Comparison of ENCODE assay signal across 1 cellular context in genomic region chr19:900302-901111, GRCh38.
TF ChIP-seq lines count a peak whose summit lies in the region.

No MANE protein-coding gene starts in this region.

TF ChIP-seq in K562, 482 proteins besides CTCF, POLR2A, EP300 and RAD21 (continued from another document and continues in another):
- TF ChIP-seq ZNF740 (CRISPR knock-in tag; IDR thresholded peaks at IDR 0.05) (no peak), ZNF740 (tag; IDR thresholded peaks at IDR 0.05) (peak in 1 of 2 experiments; percentile 32; a peak in 1 of 4 replicates), HOMEZ (CRISPR knock-in tag; IDR thresholded peaks at IDR 0.05) (no peak), TBL1XR1 (IDR thresholded peaks at IDR 0.05; ENCODE audit: low read length in 2 of 2) (no peak), ATF7 (IDR thresholded peaks at IDR 0.05) (no peak), ARID2 (IDR thresholded peaks at IDR 0.05) (no peak), MECOM (CRISPR knock-in tag; IDR thresholded peaks at IDR 0.05) (no peak), CC2D1A (IDR thresholded peaks at IDR 0.05) (no peak), MED1 (CRISPR knock-in tag; IDR thresholded peaks at IDR 0.05; ENCODE audit: borderline replicate concordance) (no peak), ZNF232 (CRISPR knock-in tag; IDR thresholded peaks at IDR 0.05) (no peak), GATA2 (CRISPR knock-in tag; IDR thresholded peaks at IDR 0.05) (no peak), HOXB6 (CRISPR knock-in tag; IDR thresholded peaks at IDR 0.05; ENCODE audit: borderline replicate concordance) (no peak), RBBP5 (IDR thresholded peaks at IDR 0.05; ENCODE audit: borderline replicate concordance, insufficient read depth, low read length, poor library complexity, severe bottlenecking) (peak; percentile 13), ESRRA (IDR thresholded peaks at IDR 0.05; ENCODE audit: borderline replicate concordance, low read depth) (no peak), ASH1L (IDR thresholded peaks at IDR 0.05; ENCODE audit: borderline replicate concordance, low read depth, partially characterized antibody) (no peak), MYC (IDR thresholded peaks at IDR 0.05; ENCODE audit: low read depth, low read length) (peak; percentile 44), MYC (CRISPR knock-in tag; IDR thresholded peaks at IDR 0.05; ENCODE audit: borderline replicate concordance, low read depth) (no peak), ZBTB2 (IDR thresholded peaks at IDR 0.05) (peak; percentile 62), BACH1 (tag; IDR thresholded peaks at IDR 0.05) (no peak), ZSCAN32 (CRISPR knock-in tag; IDR thresholded peaks at IDR 0.05) (no peak), ZNF561 (CRISPR knock-in tag; conservative IDR thresholded peaks at IDR 0.05) (no peak), PHB2 (IDR thresholded peaks at IDR 0.05; ENCODE audit: low read depth) (no peak), RFX1 (IDR thresholded peaks at IDR 0.05) (no peak), MEF2D (tag; conservative IDR thresholded peaks at IDR 0.05; ENCODE audit: low read depth) (no peak), ZFPM2 (CRISPR knock-in tag; IDR thresholded peaks at IDR 0.05) (no peak), ZNF445 (CRISPR knock-in tag; IDR thresholded peaks at IDR 0.05; ENCODE audit: low read depth) (no peak), BCL6 (CRISPR knock-in tag; IDR thresholded peaks at IDR 0.05) (no peak), NEUROD1 (IDR thresholded peaks at IDR 0.05; ENCODE audit: borderline replicate concordance, low read depth, low read length, partially characterized antibody) (no peak), SOX6 (IDR thresholded peaks at IDR 0.05) (no peak), E2F8 (IDR thresholded peaks at IDR 0.05; ENCODE audit: low read depth, partially characterized antibody) (no peak), DIDO1 (tag; IDR thresholded peaks at IDR 0.05; ENCODE audit: low read depth) (no peak), ZNF696 (CRISPR knock-in tag; conservative IDR thresholded peaks at IDR 0.05) (no peak), ZBTB26 (CRISPR knock-in tag; IDR thresholded peaks at IDR 0.05) (peak; percentile 75), TCF3 (CRISPR knock-in tag; IDR thresholded peaks at IDR 0.05) (no peak), TCFL5 (CRISPR knock-in tag; conservative IDR thresholded peaks at IDR 0.05) (no peak), ZBTB7A (IDR thresholded peaks at IDR 0.05; ENCODE audit: borderline replicate concordance, control insufficient read depth, low read depth, low read length) (no peak), EGR1 (conservative IDR thresholded peaks at IDR 0.05) (peak; percentile 72), ARNT (IDR thresholded peaks at IDR 0.05) (no peak), ELF2 (CRISPR knock-in tag; IDR thresholded peaks at IDR 0.05) (no peak), HBP1 (CRISPR knock-in tag; IDR thresholded peaks at IDR 0.05) (peak; percentile 83; the same call in 1 of the 2 replicates), ZNF639 (CRISPR knock-in tag; conservative IDR thresholded peaks at IDR 0.05 in 1 of 2, IDR thresholded peaks at IDR 0.05 in 1 of 2) (no peak), FOXJ2 (tag; IDR thresholded peaks at IDR 0.05) (no peak), ZNF76 (CRISPR knock-in tag; IDR thresholded peaks at IDR 0.05; ENCODE audit: borderline replicate concordance) (no peak), HDGF (IDR thresholded peaks at IDR 0.05) (peak; percentile 97)
- TF ChIP-seq, protein P1, sequence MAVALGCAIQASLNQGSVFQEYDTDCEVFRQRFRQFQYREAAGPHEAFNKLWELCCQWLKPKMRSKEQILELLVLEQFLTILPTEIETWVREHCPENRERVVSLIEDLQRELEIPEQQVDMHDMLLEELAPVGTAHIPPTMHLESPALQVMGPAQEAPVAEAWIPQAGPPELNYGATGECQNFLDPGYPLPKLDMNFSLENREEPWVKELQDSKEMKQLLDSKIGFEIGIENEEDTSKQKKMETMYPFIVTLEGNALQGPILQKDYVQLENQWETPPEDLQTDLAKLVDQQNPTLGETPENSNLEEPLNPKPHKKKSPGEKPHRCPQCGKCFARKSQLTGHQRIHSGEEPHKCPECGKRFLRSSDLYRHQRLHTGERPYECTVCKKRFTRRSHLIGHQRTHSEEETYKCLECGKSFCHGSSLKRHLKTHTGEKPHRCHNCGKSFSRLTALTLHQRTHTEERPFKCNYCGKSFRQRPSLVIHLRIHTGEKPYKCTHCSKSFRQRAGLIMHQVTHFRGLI (CRISPR knock-in tag; IDR thresholded peaks at IDR 0.05) = no peak
- TF ChIP-seq, protein P2, sequence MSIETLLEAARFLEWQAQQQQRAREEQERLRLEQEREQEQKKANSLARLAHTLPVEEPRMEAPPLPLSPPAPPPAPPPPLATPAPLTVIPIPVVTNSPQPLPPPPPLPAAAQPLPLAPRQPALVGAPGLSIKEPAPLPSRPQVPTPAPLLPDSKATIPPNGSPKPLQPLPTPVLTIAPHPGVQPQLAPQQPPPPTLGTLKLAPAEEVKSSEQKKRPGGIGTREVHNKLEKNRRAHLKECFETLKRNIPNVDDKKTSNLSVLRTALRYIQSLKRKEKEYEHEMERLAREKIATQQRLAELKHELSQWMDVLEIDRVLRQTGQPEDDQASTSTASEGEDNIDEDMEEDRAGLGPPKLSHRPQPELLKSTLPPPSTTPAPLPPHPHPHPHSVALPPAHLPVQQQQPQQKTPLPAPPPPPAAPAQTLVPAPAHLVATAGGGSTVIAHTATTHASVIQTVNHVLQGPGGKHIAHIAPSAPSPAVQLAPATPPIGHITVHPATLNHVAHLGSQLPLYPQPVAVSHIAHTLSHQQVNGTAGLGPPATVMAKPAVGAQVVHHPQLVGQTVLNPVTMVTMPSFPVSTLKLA (conservative IDR thresholded peaks at IDR 0.05) = peak; percentile 86 to 94
- TF ChIP-seq, protein P3, sequence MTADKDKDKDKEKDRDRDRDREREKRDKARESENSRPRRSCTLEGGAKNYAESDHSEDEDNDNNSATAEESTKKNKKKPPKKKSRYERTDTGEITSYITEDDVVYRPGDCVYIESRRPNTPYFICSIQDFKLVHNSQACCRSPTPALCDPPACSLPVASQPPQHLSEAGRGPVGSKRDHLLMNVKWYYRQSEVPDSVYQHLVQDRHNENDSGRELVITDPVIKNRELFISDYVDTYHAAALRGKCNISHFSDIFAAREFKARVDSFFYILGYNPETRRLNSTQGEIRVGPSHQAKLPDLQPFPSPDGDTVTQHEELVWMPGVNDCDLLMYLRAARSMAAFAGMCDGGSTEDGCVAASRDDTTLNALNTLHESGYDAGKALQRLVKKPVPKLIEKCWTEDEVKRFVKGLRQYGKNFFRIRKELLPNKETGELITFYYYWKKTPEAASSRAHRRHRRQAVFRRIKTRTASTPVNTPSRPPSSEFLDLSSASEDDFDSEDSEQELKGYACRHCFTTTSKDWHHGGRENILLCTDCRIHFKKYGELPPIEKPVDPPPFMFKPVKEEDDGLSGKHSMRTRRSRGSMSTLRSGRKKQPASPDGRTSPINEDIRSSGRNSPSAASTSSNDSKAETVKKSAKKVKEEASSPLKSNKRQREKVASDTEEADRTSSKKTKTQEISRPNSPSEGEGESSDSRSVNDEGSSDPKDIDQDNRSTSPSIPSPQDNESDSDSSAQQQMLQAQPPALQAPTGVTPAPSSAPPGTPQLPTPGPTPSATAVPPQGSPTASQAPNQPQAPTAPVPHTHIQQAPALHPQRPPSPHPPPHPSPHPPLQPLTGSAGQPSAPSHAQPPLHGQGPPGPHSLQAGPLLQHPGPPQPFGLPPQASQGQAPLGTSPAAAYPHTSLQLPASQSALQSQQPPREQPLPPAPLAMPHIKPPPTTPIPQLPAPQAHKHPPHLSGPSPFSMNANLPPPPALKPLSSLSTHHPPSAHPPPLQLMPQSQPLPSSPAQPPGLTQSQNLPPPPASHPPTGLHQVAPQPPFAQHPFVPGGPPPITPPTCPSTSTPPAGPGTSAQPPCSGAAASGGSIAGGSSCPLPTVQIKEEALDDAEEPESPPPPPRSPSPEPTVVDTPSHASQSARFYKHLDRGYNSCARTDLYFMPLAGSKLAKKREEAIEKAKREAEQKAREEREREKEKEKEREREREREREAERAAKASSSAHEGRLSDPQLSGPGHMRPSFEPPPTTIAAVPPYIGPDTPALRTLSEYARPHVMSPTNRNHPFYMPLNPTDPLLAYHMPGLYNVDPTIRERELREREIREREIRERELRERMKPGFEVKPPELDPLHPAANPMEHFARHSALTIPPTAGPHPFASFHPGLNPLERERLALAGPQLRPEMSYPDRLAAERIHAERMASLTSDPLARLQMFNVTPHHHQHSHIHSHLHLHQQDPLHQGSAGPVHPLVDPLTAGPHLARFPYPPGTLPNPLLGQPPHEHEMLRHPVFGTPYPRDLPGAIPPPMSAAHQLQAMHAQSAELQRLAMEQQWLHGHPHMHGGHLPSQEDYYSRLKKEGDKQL (CRISPR knock-in tag; IDR thresholded peaks at IDR 0.05; ENCODE audit: borderline replicate concordance) = no peak
